In the genomic region with DNA sequence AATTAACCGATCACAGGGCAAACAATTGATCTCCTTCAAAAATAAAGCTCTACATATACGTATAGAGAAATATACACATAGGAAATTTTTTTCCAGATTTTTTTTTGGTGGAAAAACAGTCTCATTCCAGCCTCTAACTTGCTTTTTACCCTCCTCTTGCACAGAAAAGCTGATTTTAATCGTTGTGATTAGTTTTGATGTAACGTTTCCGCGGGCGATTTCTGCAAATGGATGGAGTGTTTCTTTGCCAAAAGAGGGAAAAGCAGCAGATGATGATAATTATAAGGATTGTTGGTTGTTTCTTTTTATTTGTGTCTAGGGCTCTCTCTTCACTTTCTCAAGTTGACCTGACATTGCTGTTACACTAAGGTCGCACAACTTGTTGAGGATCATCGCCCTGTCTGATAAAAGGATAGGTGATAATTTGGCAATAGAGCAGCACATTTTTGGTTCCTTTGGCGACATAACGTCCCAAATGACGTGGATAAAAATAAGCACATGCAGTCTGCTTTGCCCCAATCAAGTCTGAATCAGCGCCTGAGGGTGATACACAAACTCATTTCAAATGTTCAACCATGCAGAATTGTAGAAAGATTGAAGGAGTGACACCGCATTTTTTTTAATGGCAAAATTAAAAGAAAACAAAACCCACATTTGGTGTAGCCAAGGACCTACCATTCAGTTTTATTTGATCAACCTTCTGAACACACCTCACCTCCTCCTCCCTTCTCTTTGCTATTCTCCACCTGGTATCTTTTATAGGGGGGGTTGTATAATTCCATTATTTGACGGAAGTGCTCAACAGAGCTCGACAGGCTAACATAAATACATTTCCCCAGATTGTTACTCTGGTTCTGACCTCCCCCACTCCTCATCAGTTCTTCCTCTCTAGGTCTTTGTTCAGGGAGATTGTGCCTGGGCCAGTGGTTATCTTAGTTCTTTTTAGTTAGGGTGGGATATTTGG, we compare ENCODE assay signal across 8 cellular contexts.
A peak's percentile ranks its signal among the peaks of the same experiment; 100 is the strongest.
DNase-seq lines count a peak whose midpoint lies in the region; ATAC-seq and TF ChIP-seq lines count a peak whose summit lies in the region.

No MANE protein-coding gene starts in this region.

- H3K27me3 ChIP-seq in OCI-LY3 (ENCODE audit: low read depth, low read length) = peaks cover 54% of the 10 kb centered on the region
- no peaks in the 10 kb centered on the region for H3K27me3 ChIP-seq in rectal smooth muscle tissue (ENCODE audit: control insufficient read depth, insufficient read depth, low read length)

- H3K4me3 ChIP-seq in OCI-LY3 (ENCODE audit: low read length) (peak overlapping the region; percentile 92), epithelial cell of proximal tubule (ENCODE audit: low read depth, low read length) (peak overlapping the region; percentile 74), rectal smooth muscle tissue (ENCODE audit: low read length) (peak overlapping the region; percentile 54)

- TF ChIP-seq CTCF in OCI-LY3 (IDR thresholded peaks at IDR 0.05; ENCODE audit: low read depth, low read length) (no peak), epithelial cell of proximal tubule (conservative IDR thresholded peaks at IDR 0.05; ENCODE audit: low read depth, low read length) (no peak)

- H3K79me2 ChIP-seq in OCI-LY3 (ENCODE audit: low read length) = no peaks in the 10 kb centered on the region

- no peaks in the 10 kb centered on the region for H3K36me3 ChIP-seq in ES-I3 (ENCODE audit: insufficient read depth, low read length)
- H3K36me3 ChIP-seq in OCI-LY3 (replicated peaks; ENCODE audit: low read depth, low read length) = no peaks in the 10 kb centered on the region
- H3K36me3 ChIP-seq in rectal smooth muscle tissue (ENCODE audit: control insufficient read depth, insufficient read depth, low read length) = no peaks in the 10 kb centered on the region

- peak overlapping the region; percentile 91 for H2AFZ ChIP-seq in OCI-LY3 (ENCODE audit: low read depth, low read length)

- H3K9ac ChIP-seq in ES-I3 (ENCODE audit: low read depth, low read length) = peak overlapping the region; percentile 87
- peak overlapping the region; percentile 71 for H3K9ac ChIP-seq in OCI-LY3 (ENCODE audit: low read length)
- H3K9ac ChIP-seq in rectal smooth muscle tissue (ENCODE audit: low read length) = no peak overlapping the region

- H3K9me3 ChIP-seq in ES-I3 (ENCODE audit: control insufficient read depth, insufficient read depth, low read length) = no peaks in the 10 kb centered on the region
- H3K9me3 ChIP-seq in OCI-LY3 (ENCODE audit: insufficient read depth, low read length) = no peaks in the 10 kb centered on the region

- H3K27ac ChIP-seq in OCI-LY3 (ENCODE audit: low read length) (no peak overlapping the region), rectal smooth muscle tissue (ENCODE audit: low read depth, low read length) (no peak overlapping the region)

- H4K20me1 ChIP-seq in OCI-LY3 (ENCODE audit: insufficient read depth, low read length) = no peaks in the 10 kb centered on the region

- ATAC-seq in esophagus mucosa (no peak), GM18858 (IDR thresholded peaks at IDR 0.05; ENCODE audit: unreplicated experiment) (no peak)

- no peak for DNase-seq in epithelial cell of proximal tubule (ENCODE audit: low read depth)
- DNase-seq in ecto neural progenitor cell (ENCODE audit: low spot score) = no peak
- no peak for DNase-seq in activated CD8-positive, alpha-beta memory T cell treated with anti-CD3 and anti-CD28 coated beads, Interleukin-2, amount 50 U/mL, for 48 hours

- H3K4me1 ChIP-seq in ES-I3 (ENCODE audit: insufficient read depth, low read length) = peaks cover 3% of the 10 kb centered on the region
- H3K4me1 ChIP-seq in OCI-LY3 (ENCODE audit: low read length) = peaks cover 4% of the 10 kb centered on the region; the same call in 1 of the 2 replicates
- peaks cover 7% of the 10 kb centered on the region for H3K4me1 ChIP-seq in rectal smooth muscle tissue (ENCODE audit: control insufficient read depth, insufficient read depth, low read length)

- peak overlapping the region; percentile 74 for H3K4me2 ChIP-seq in OCI-LY3 (ENCODE audit: low read length)
